In genomic region chr19:9039728-9040127, GRCh38 we compare ENCODE assay signal across 2 cellular contexts.
TF ChIP-seq lines count a peak whose summit lies in the region.

No MANE protein-coding gene starts in this region.

TF ChIP-seq in HCT116, 20 proteins besides CTCF, POLR2A, EP300 and RAD21:
- TF ChIP-seq EZH2phosphoT487 (IDR thresholded peaks at IDR 0.05; ENCODE audit: borderline replicate concordance): no peak
- no peak for TF ChIP-seq ZNF274 (IDR thresholded peaks at IDR 0.05; ENCODE audit: low read depth, low read length)
- no peak for TF ChIP-seq CBX3 (IDR thresholded peaks at IDR 0.05; ENCODE audit: low read depth)
- TF ChIP-seq MAX (IDR thresholded peaks at IDR 0.05): no peak
- no peak for TF ChIP-seq SRF (IDR thresholded peaks at IDR 0.05; ENCODE audit: low read depth)
- TF ChIP-seq YY1 (IDR thresholded peaks at IDR 0.05; ENCODE audit: extremely low read depth, insufficient replicate concordance, low read depth, low read length): no peak
- TF ChIP-seq EZH2 (IDR thresholded peaks at IDR 0.05): no peak

TF ChIP-seq in H1, 55 proteins besides CTCF, POLR2A, EP300 and RAD21:
- TF ChIP-seq POLR2AphosphoS5 (IDR thresholded peaks at IDR 0.05; ENCODE audit: low read depth, low read length): no peak
- no peak for TF ChIP-seq NRF1 (IDR thresholded peaks at IDR 0.05; ENCODE audit: low read depth, low read length)
- TF ChIP-seq CREB1 (IDR thresholded peaks at IDR 0.05): no peak
- no peak for TF ChIP-seq TAF1 (IDR thresholded peaks at IDR 0.05; ENCODE audit: low read depth, low read length)
- no peak for TF ChIP-seq JUN (IDR thresholded peaks at IDR 0.05; ENCODE audit: low read depth, low read length)
- TF ChIP-seq SIRT6 (IDR thresholded peaks at IDR 0.05; ENCODE audit: low read length): no peak
- TF ChIP-seq TAF7 (optimal IDR thresholded peaks at IDR 0.05; ENCODE audit: borderline replicate concordance, low read depth, low read length): no peak
- no peak for TF ChIP-seq TCF12 (IDR thresholded peaks at IDR 0.05; ENCODE audit: low read depth, low read length)
- TF ChIP-seq KDM4A (IDR thresholded peaks at IDR 0.05; ENCODE audit: low read depth, low read length, severe bottlenecking): no peak
- TF ChIP-seq HDAC6 (IDR thresholded peaks at IDR 0.05; ENCODE audit: low read depth, low read length): no peak
